In genomic region chr16:48385272-48385953, GRCh38 we compare ENCODE assay signal across 8 cellular contexts. TPM values are rescaled to one million over a fixed set of nuclear protein-coding genes. Genes with fewer than 3 reads are reported as not detected.
DNase-seq lines count a peak whose midpoint lies in the region; ATAC-seq, FAIRE-seq and TF ChIP-seq lines count a peak whose summit lies in the region.

Gene SIAH1, minus strand, starts transcription at chr16:48385413. Its CDS starts 22,985 bp downstream, at chr16:48362428.

- CTCF ChIA-PET in Calu3 (lab: Charles Lee), result interaction anchor here (0.6 to 1.2 kb wide), 6 partner anchors 10 to 141 kb away, joined by 3 to 6 read pairs (median 3); no protein-coding TSS in a partner anchor

- H3K4me3 Mint-ChIP-seq in Calu3 (ENCODE audit: low read depth, unreplicated experiment), result peak within 1 kb of the TSS; percentile 96
- peak within 1 kb of the TSS; percentile 97 for H3K4me3 Mint-ChIP-seq in activated T-helper 1 cell treated with anti-CD3 and anti-CD28 coated beads, Interleukin-12 subunit alpha, Interleukin-12 subunit beta, Interleukin-2, Interleukin-4 antibody, amounts not matched to agents 30 ng/mL and 10 ng/mL and 1 ng/mL, durations not matched to agents 14 hours and 24 hours and 36 hours
- peak within 1 kb of the TSS; percentile 92 for H3K4me3 Mint-ChIP-seq in natural killer cell

- H4K20me1 ChIP-seq in fibroblast of lung (ENCODE audit: control insufficient read depth, extremely low read depth, insufficient read depth, low read length), result no peaks in the 10 kb centered on the region

- no peaks in the 10 kb centered on the region for H3K9me3 ChIP-seq in fibroblast of lung (ENCODE audit: control insufficient read depth, insufficient read depth, low read depth, low read length)

- peaks cover 35% of the 10 kb centered on the region for H3K4me1 Mint-ChIP-seq in Calu3 (ENCODE audit: low read depth, unreplicated experiment)
- H3K4me1 Mint-ChIP-seq in activated T-helper 1 cell treated with anti-CD3 and anti-CD28 coated beads, Interleukin-12 subunit alpha, Interleukin-12 subunit beta, Interleukin-2, Interleukin-4 antibody, amounts not matched to agents 30 ng/mL and 10 ng/mL and 1 ng/mL, durations not matched to agents 14 hours and 24 hours and 36 hours (ENCODE audit: low read depth), result peaks cover 30% of the 10 kb centered on the region
- H3K4me1 Mint-ChIP-seq in natural killer cell, result peaks cover 24 to 29% of the 10 kb centered on the region in 2 donors

- TF ChIP-seq CTCF in Calu3 (IDR thresholded peaks at IDR 0.05; ENCODE audit: unreplicated experiment) (no peak), fibroblast of lung (conservative IDR thresholded peaks at IDR 0.05 in 1 of 2, IDR thresholded peaks at IDR 0.05 in 1 of 2; ENCODE audit: low read depth in 1 of 2, low read length in 2 of 2) (no peak), natural killer cell (IDR thresholded peaks at IDR 0.05) (no peak)

- H3K4me1 ChIP-seq in fibroblast of lung (ENCODE audit: control insufficient read depth, extremely low read depth, insufficient read depth, low read length), result peaks cover 2% of the 10 kb centered on the region

- intact Hi-C loops in Calu3 (cut with micrococcal nuclease; ENCODE audit: unreplicated experiment) (no loop called here), natural killer cell (cut with micrococcal nuclease) (loop anchor here (10.0 kb wide), 1 partner anchor 1551 kb away; the partner anchor contains the start of gene C16orf87)
- intact Hi-C loops in activated T-helper 1 cell treated with anti-CD3 and anti-CD28 coated beads, Interleukin-12 subunit alpha, Interleukin-12 subunit beta, Interleukin-2, Interleukin-4 antibody, amounts not matched to agents 30 ng/mL and 10 ng/mL and 1 ng/mL, durations not matched to agents 14 hours and 24 hours and 36 hours (cut with micrococcal nuclease), result loop anchor here (1.0 to 10.0 kb wide), 5 partner anchors 33 to 1555 kb away; partner anchors contain the start of genes C16orf87 and DNAJA2

- H3K4me2 ChIP-seq in fibroblast of lung (ENCODE audit: extremely low read depth, insufficient read depth, low read length), result peak within 1 kb of the TSS; percentile 72

- TSS peak; percentile 90 for BruUV-seq in Calu3 (replicated peaks; lab: Mats Ljungman, UMichigan)

- H3K79me2 ChIP-seq in fibroblast of lung (ENCODE audit: control insufficient read depth, insufficient read depth, low read length), result peaks cover 40% of the 10 kb centered on the region

- FAIRE-seq in HTR-8/SVneo (lab: Jason Lieb, UNC), result no peak

- peak within 1 kb of the TSS; percentile 89 for H3K27ac ChIP-seq in fibroblast of lung (ENCODE audit: insufficient read depth, low read length)

- peak within 1 kb of the TSS; percentile 69 to 96 (median 78) for H3K4me3 ChIP-seq in fibroblast of lung (replicated peaks in 1 of 4; ENCODE audit: control extremely low read depth in 1 of 4, insufficient read depth in 1 of 4, low read depth in 3 of 4, low read length in 4 of 4)

- no peaks in the 10 kb centered on the region for H3K36me3 ChIP-seq in fibroblast of lung (ENCODE audit: control insufficient read depth, insufficient read depth, low read length)

- peak within 1 kb of the TSS; percentile 95 for H3K9ac ChIP-seq in fibroblast of lung (ENCODE audit: insufficient read depth, low read length)

- peaks cover 43% of the 10 kb centered on the region for H3K36me3 Mint-ChIP-seq in Calu3 (ENCODE audit: insufficient read depth, unreplicated experiment)
- H3K36me3 Mint-ChIP-seq in activated T-helper 1 cell treated with anti-CD3 and anti-CD28 coated beads, Interleukin-12 subunit alpha, Interleukin-12 subunit beta, Interleukin-2, Interleukin-4 antibody, amounts not matched to agents 30 ng/mL and 10 ng/mL and 1 ng/mL, durations not matched to agents 14 hours and 24 hours and 36 hours (ENCODE audit: low read depth), result peaks cover 3% of the 10 kb centered on the region
- H3K36me3 Mint-ChIP-seq in natural killer cell, result no peaks in the 10 kb centered on the region

- H3K9me3 Mint-ChIP-seq in Calu3 (ENCODE audit: low read depth, unreplicated experiment) (no peaks in the 10 kb centered on the region), natural killer cell (no peaks in the 10 kb centered on the region)
- H3K9me3 Mint-ChIP-seq in activated T-helper 1 cell treated with anti-CD3 and anti-CD28 coated beads, Interleukin-12 subunit alpha, Interleukin-12 subunit beta, Interleukin-2, Interleukin-4 antibody, amounts not matched to agents 30 ng/mL and 10 ng/mL and 1 ng/mL, durations not matched to agents 14 hours and 24 hours and 36 hours, result no peaks in the 10 kb centered on the region

- ATAC-seq in GM21360 (IDR thresholded peaks at IDR 0.05; ENCODE audit: unreplicated experiment), result peak; percentile 50
- ATAC-seq in natural killer cell, result peak; percentile 81 to 94 (median 87)

- peak within 1 kb of the TSS; percentile 90 for H2AFZ ChIP-seq in fibroblast of lung (ENCODE audit: low read length)

- H3K27me3 Mint-ChIP-seq in Calu3 (ENCODE audit: unreplicated experiment) (no peaks in the 10 kb centered on the region), natural killer cell (ENCODE audit: low read depth in 2 of 2) (no peaks in the 10 kb centered on the region)
- H3K27me3 Mint-ChIP-seq in activated T-helper 1 cell treated with anti-CD3 and anti-CD28 coated beads, Interleukin-12 subunit alpha, Interleukin-12 subunit beta, Interleukin-2, Interleukin-4 antibody, amounts not matched to agents 30 ng/mL and 10 ng/mL and 1 ng/mL, durations not matched to agents 14 hours and 24 hours and 36 hours (ENCODE audit: insufficient read depth), result peaks cover 3% of the 10 kb centered on the region

- DNase-seq in Calu3, result peak; percentile 95
- DNase-seq in HTR-8/SVneo (ENCODE audit: insufficient read length, low spot score), result peak; percentile 77
- peak; percentile 81 for DNase-seq in RKO (ENCODE audit: low spot score)
- DNase-seq in activated T-helper 1 cell treated with anti-CD3 and anti-CD28 coated beads, Interleukin-12 subunit alpha, Interleukin-12 subunit beta, Interleukin-2, Interleukin-4 antibody, amounts not matched to agents 30 ng/mL and 10 ng/mL and 1 ng/mL, durations not matched to agents 14 hours and 24 hours and 36 hours (ENCODE audit: low spot score), result peak; percentile 85
- peak; percentile 70 to 75 for DNase-seq in fibroblast of lung (ENCODE audit: low read depth in 2 of 2)
- peak; percentile 89 for DNase-seq in natural killer cell
- peak; percentile 70 to 91 (median 85) for DNase-seq in stimulated activated naive CD4-positive, alpha-beta T cell (lab: John Stamatoyannopoulos, UW)

- no peaks in the 10 kb centered on the region for H3K27me3 ChIP-seq in fibroblast of lung (ENCODE audit: control insufficient read depth, insufficient read depth, low read length)

- H3K27ac Mint-ChIP-seq in Calu3 (ENCODE audit: unreplicated experiment), result peak within 1 kb of the TSS; percentile 99
- peak within 1 kb of the TSS; percentile 95 for H3K27ac Mint-ChIP-seq in activated T-helper 1 cell treated with anti-CD3 and anti-CD28 coated beads, Interleukin-12 subunit alpha, Interleukin-12 subunit beta, Interleukin-2, Interleukin-4 antibody, amounts not matched to agents 30 ng/mL and 10 ng/mL and 1 ng/mL, durations not matched to agents 14 hours and 24 hours and 36 hours
- peak within 1 kb of the TSS; percentile 85 to 91 for H3K27ac Mint-ChIP-seq in natural killer cell

RNA-seq across cellular contexts. Expression of gene SIAH1, which starts in this region (rescaled TPM):
- total RNA-seq in Calu3 (2022) (32.3 and 32.7 TPM in 2 replicates), fibroblast of lung (50.6 and 59.1 TPM in 2 replicates), natural killer cell (10 to 100 TPM; 52.9 to 57.7 (median 55.5) TPM)
- total RNA-seq in activated T-helper 1 cell treated with anti-CD3 and anti-CD28 coated beads, Interleukin-12 subunit alpha, Interleukin-12 subunit beta, Interleukin-2, Interleukin-4 antibody, amounts not matched to agents 30 ng/mL and 10 ng/mL and 1 ng/mL, durations not matched to agents 14 hours and 24 hours and 36 hours, result 15.6 and 16.8 TPM in 2 replicates
- polyA plus RNA-seq in fibroblast of lung, result 17.4 and 21.4 TPM in 2 replicates
- 12.9 and 14.5 TPM in 2 replicates for polyA plus RNA-seq in fibroblast of lung (2012)
- polyA minus RNA-seq in fibroblast of lung (ENCODE audit: low replicate concordance), result 11.9 and 24.3 TPM in 2 replicates

Comparison
In these comparisons a context has a peak if more than half of its experiments do, and no peak if none do; other contexts are left out.
1. Peak in every context shown above with its lines: DNase-seq, ATAC-seq, H3K4me3 ChIP-seq and H3K27ac ChIP-seq.